Comparison of ENCODE assay signal across 17 cellular contexts in the genomic region with DNA sequence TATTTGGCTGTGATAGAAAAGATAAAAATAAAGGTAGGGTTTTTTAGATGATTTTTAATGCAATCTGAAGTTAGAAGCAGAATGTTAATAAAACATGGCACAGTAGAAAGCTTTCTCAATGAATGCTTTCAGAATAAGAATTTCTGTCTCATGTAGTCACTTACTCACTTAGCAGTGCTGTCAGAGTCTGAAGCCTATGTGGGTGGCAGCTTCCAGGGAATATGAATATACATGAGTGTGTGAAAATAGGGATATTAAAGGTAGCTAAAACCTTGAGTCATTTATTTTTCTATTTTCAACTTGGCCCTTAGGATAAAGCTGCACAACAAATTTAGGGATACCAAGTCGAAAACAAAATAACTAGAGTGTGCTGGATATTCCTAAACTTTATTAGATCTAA.
DNase-seq lines count a peak whose midpoint lies in the region; TF ChIP-seq lines count a peak whose summit lies in the region.
"Had no signal": no experiment of that assay in that cellular context is flagged by ENCODE, and none has a peak within 500 bp of the region (broad histone marks: within the 10 kb centered on the region; RNA-seq: fewer than 3 reads in every experiment).

No MANE protein-coding gene starts in this region.

- H3K4me1 Mint-ChIP-seq in activated CD4-positive, alpha-beta T cell treated with anti-CD3 and anti-CD28 coated beads, Interleukin-2, amount 10 ng/mL, durations not matched to agents 24 days and 14 days: no peaks in the 10 kb centered on the region
- H3K4me1 Mint-ChIP-seq in mesothelial cell of epicardium: peaks cover 55% of the 10 kb centered on the region
- H3K4me1 Mint-ChIP-seq: CD8-positive, alpha-beta memory T cell; GM23338 had no signal

- H3K4me3 Mint-ChIP-seq in activated CD4-positive, alpha-beta T cell treated with anti-CD3 and anti-CD28 coated beads, Interleukin-2, amount 10 ng/mL, durations not matched to agents 24 days and 14 days: no peak overlapping the region
- H3K4me3 Mint-ChIP-seq in mesothelial cell of epicardium: no peak overlapping the region
- H3K4me3 Mint-ChIP-seq: CD8-positive, alpha-beta memory T cell; GM23338 had no signal

- H3K9me3 ChIP-seq in smooth muscle cell (replicated peaks; ENCODE audit: low read depth): no peaks in the 10 kb centered on the region
- H3K9me3 ChIP-seq: BLaER1, Caco-2 had no signal

- intact Hi-C loops in activated CD4-positive, alpha-beta T cell treated with anti-CD3 and anti-CD28 coated beads, Interleukin-2, amount 10 ng/mL, durations not matched to agents 24 days and 14 days (cut with micrococcal nuclease): no loop called here
- intact Hi-C loops in posterior cingulate gyrus (cut with DNase I): no loop called here

- 63% methylated on average over 1 of the region's 1 CpG for WGBS in smooth muscle cell (ENCODE audit: low lambda C conversion rate)

- no peak overlapping the region for H3K27ac Mint-ChIP-seq in activated CD4-positive, alpha-beta T cell treated with anti-CD3 and anti-CD28 coated beads, Interleukin-2, amount 10 ng/mL, durations not matched to agents 24 days and 14 days
- H3K27ac Mint-ChIP-seq in mesothelial cell of epicardium: peak overlapping the region; percentile 30
- H3K27ac Mint-ChIP-seq: CD8-positive, alpha-beta memory T cell; GM23338 had no signal

- H2AFZ ChIP-seq in smooth muscle cell (ENCODE audit: low read depth): peak overlapping the region; percentile 8
- H2AFZ ChIP-seq: GM23338 had no signal

- H3K27ac ChIP-seq in smooth muscle cell (ENCODE audit: low read depth): peak overlapping the region; percentile 1
- H3K27ac ChIP-seq: BLaER1, HL-60 had no signal

- no peaks in the 10 kb centered on the region for H3K9me3 Mint-ChIP-seq in activated CD4-positive, alpha-beta T cell treated with anti-CD3 and anti-CD28 coated beads, Interleukin-2, amount 10 ng/mL, durations not matched to agents 24 days and 14 days
- H3K9me3 Mint-ChIP-seq in mesothelial cell of epicardium: no peaks in the 10 kb centered on the region
- H3K9me3 Mint-ChIP-seq: CD8-positive, alpha-beta memory T cell; GM23338 had no signal

- H3K36me3 Mint-ChIP-seq in activated CD4-positive, alpha-beta T cell treated with anti-CD3 and anti-CD28 coated beads, Interleukin-2, amount 10 ng/mL, durations not matched to agents 24 days and 14 days (ENCODE audit: low read depth): no peaks in the 10 kb centered on the region
- peaks cover 3% of the 10 kb centered on the region for H3K36me3 Mint-ChIP-seq in mesothelial cell of epicardium
- H3K36me3 Mint-ChIP-seq: CD8-positive, alpha-beta memory T cell had no signal

- TF ChIP-seq CTCF in mesothelial cell of epicardium (IDR thresholded peaks at IDR 0.05; ENCODE audit: unreplicated experiment) (no peak), smooth muscle cell (IDR thresholded peaks at IDR 0.05; ENCODE audit: borderline replicate concordance, insufficient read depth, poor library complexity, severe bottlenecking) (no peak)

- no peaks in the 10 kb centered on the region for H3K36me3 ChIP-seq in smooth muscle cell (ENCODE audit: low read depth)
- H3K36me3 ChIP-seq: BLaER1 had no signal

- DNase-seq in activated CD4-positive, alpha-beta T cell treated with anti-CD3 and anti-CD28 coated beads, Interleukin-2, amount 10 ng/mL, durations not matched to agents 24 days and 14 days: peak; percentile 7
- DNase-seq in activated CD4-positive, alpha-beta T cell treated with anti-CD3 and anti-CD28 coated beads, Interleukin-2, amount 50 U/mL, for 48 hours: no peak
- DNase-seq in mesothelial cell of epicardium (ENCODE audit: low spot score in 2 of 2, unreplicated experiment in 2 of 2) (no peak), smooth muscle cell (lab: John Stamatoyannopoulos, UW; ENCODE audit: unreplicated experiment) (no peak), inferior parietal cortex (ENCODE audit: extremely low spot score) (no peak), posterior cingulate gyrus (no peak)
- DNase-seq in stimulated activated CD4-positive, alpha-beta T cell treated with anti-CD3 and anti-CD28 coated beads, Interleukin-4, amount 100 ng/mL, for 24 hours: no peak
- DNase-seq: 8988T; AML-193; Caco-2; CD8-positive, alpha-beta memory T cell; DMS53; GF-D8; H7 had no signal

- peak overlapping the region; percentile 41 for H3K4me2 ChIP-seq in smooth muscle cell
- H3K4me2 ChIP-seq: BLaER1, GM23338 had no signal

- no peaks in the 10 kb centered on the region for H3F3A ChIP-seq in smooth muscle cell (ENCODE audit: low read depth)

- no peaks in the 10 kb centered on the region for H3K4me1 ChIP-seq in smooth muscle cell (ENCODE audit: low read depth)
- H3K4me1 ChIP-seq: Caco-2 had no signal

- H3K9ac ChIP-seq in smooth muscle cell (ENCODE audit: low read depth): no peak overlapping the region
- H3K9ac ChIP-seq: BLaER1 had no signal

- H3K79me2 ChIP-seq in smooth muscle cell (ENCODE audit: low read depth): no peaks in the 10 kb centered on the region

- no peak overlapping the region for H3K4me3 ChIP-seq in smooth muscle cell
- H3K4me3 ChIP-seq: BLaER1, GM23338 had no signal

- no peaks in the 10 kb centered on the region for H3K27me3 Mint-ChIP-seq in activated CD4-positive, alpha-beta T cell treated with anti-CD3 and anti-CD28 coated beads, Interleukin-2, amount 10 ng/mL, durations not matched to agents 24 days and 14 days
- H3K27me3 Mint-ChIP-seq in mesothelial cell of epicardium (ENCODE audit: low read depth): no peaks in the 10 kb centered on the region

- no peaks in the 10 kb centered on the region for H4K20me1 ChIP-seq in smooth muscle cell (ENCODE audit: low read depth)
- H4K20me1 ChIP-seq: BLaER1 had no signal

- no peaks in the 10 kb centered on the region for H3K27me3 ChIP-seq in smooth muscle cell (ENCODE audit: low read depth)
- H3K27me3 ChIP-seq: BLaER1 had no signal
